Comparison of ENCODE assay signal across 18 cellular contexts in genomic region chr6:169714178-169714577, GRCh38. TPM values are rescaled to one million over a fixed set of nuclear protein-coding genes. Genes with fewer than 3 reads are reported as not detected.
A peak's percentile ranks its signal among the peaks of the same experiment; 100 is the strongest.
DNase-seq lines count a peak whose midpoint lies in the region; ATAC-seq and TF ChIP-seq lines count a peak whose summit lies in the region.
"Had no signal": no experiment of that assay in that cellular context is flagged by ENCODE, and none has a peak within 500 bp of the region (broad histone marks: within the 10 kb centered on the region; RNA-seq: fewer than 3 reads in every experiment).

No MANE protein-coding gene starts in this region.

- H3K9me3 ChIP-seq in gastrocnemius medialis: no peaks in the 10 kb centered on the region
- H3K9me3 ChIP-seq in CD8-positive, alpha-beta memory T cell (ENCODE audit: low read length): no peaks in the 10 kb centered on the region

- intact Hi-C loops in gastrocnemius medialis (cut with DNase I; ENCODE audit: low total_unique reads): no loop called here

- H3K4me1 Mint-ChIP-seq in CD8-positive, alpha-beta memory T cell: peaks cover 8 to 23% (median 12%) of the 10 kb centered on the region in 3 donors

- ATAC-seq in activated naive CD4-positive, alpha-beta T cell treated with anti-CD3 and anti-CD28 coated beads, Interleukin-2, amount 50 U/mL, for 72 hours: peak; percentile 84 to 87
- no peak for ATAC-seq in gastrocnemius medialis
- ATAC-seq: HCT116, Right ventricle myocardium inferior had no signal

- no peak overlapping the region for H3K27ac ChIP-seq in gastrocnemius medialis
- no peak overlapping the region for H3K27ac ChIP-seq in CD8-positive, alpha-beta memory T cell (ENCODE audit: low read depth, low read length)

- in situ Hi-C loops in gastrocnemius medialis (cut with MboI; ENCODE audit: low sequenced_read_pairs in 4 of 4): no loop called here

- H3K36me3 Mint-ChIP-seq in activated naive CD4-positive, alpha-beta T cell treated with anti-CD3 and anti-CD28 coated beads, Interleukin-2, amount 50 U/mL, for 72 hours: peaks cover 11 to 28% of the 10 kb centered on the region in 2 donors
- H3K36me3 Mint-ChIP-seq in CD8-positive, alpha-beta memory T cell: peaks cover 5 to 73% (median 9%) of the 10 kb centered on the region in 3 donors

- no peak overlapping the region for H3K27ac Mint-ChIP-seq in activated naive CD4-positive, alpha-beta T cell treated with anti-CD3 and anti-CD28 coated beads, Interleukin-2, amount 50 U/mL, for 72 hours
- no peak overlapping the region for H3K27ac Mint-ChIP-seq in CD8-positive, alpha-beta memory T cell

- H3K4me3 Mint-ChIP-seq in CD8-positive, alpha-beta memory T cell: no peak overlapping the region

- CTCF ChIA-PET in CD8-positive, alpha-beta memory T cell (lab: Charles Lee): interaction anchor here (1.2 kb wide), 1 partner anchor 12 kb away, joined by 3 read pairs; the partner anchor contains the start of genes C6orf120 and WDR27

- peaks cover 0 to 1% of the 10 kb centered on the region in 2 donors for H3K4me1 ChIP-seq in gastrocnemius medialis
- H3K4me1 ChIP-seq in CD8-positive, alpha-beta memory T cell (ENCODE audit: insufficient read depth, low read length): peaks cover 3% of the 10 kb centered on the region

- no peaks in the 10 kb centered on the region for H3K27me3 Mint-ChIP-seq in CD8-positive, alpha-beta memory T cell

- no peak for TF ChIP-seq POLR2A in gastrocnemius medialis (IDR thresholded peaks at IDR 0.05)

- H3K27me3 ChIP-seq in gastrocnemius medialis: no peaks in the 10 kb centered on the region
- H3K27me3 ChIP-seq in CD8-positive, alpha-beta memory T cell (ENCODE audit: insufficient read depth, low read length, poor library complexity, severe bottlenecking): no peaks in the 10 kb centered on the region

- DNase-seq in activated naive CD4-positive, alpha-beta T cell treated with anti-CD3 and anti-CD28 coated beads, Interleukin-2, amount 50 U/mL, for 72 hours (ENCODE audit: low spot score in 2 of 2): no peak
- no peak for DNase-seq in activated naive CD4-positive, alpha-beta T cell treated with anti-CD3 and anti-CD28 coated beads, Interleukin-2, amount 50 U/mL, for 16 hours
- DNase-seq in MV-4-11 (lab: John Stamatoyannopoulos, UW) (peak; percentile 30), amniotic epithelial cell (ENCODE audit: low read depth) (peak; percentile 46), gastrocnemius medialis (no peak)
- no peak for DNase-seq in central memory CD4-positive, alpha-beta T cell
- DNase-seq in CD8-positive, alpha-beta memory T cell: no peak
- DNase-seq: ACHN, C1 segment of cervical spinal cord, DMS79, GOT3, NCI-H1417 treated with DMSO at 0.1 percent for 48 hours, NCI-H187 treated with DMSO at 0.1 percent for 48 hours, NCI-H2227 treated with DMSO at 0.1 percent for 48 hours, NCI-H510A treated with DMSO at 0.1 percent for 48 hours, NCI-H774 had no signal

- no peak for TF ChIP-seq CTCF in gastrocnemius medialis (IDR thresholded peaks at IDR 0.05 in 4 of 5, conservative IDR thresholded peaks at IDR 0.05 in 1 of 5)

- peaks cover 0 to 71% of the 10 kb centered on the region in 2 donors for H3K36me3 ChIP-seq in gastrocnemius medialis
- peaks cover 32% of the 10 kb centered on the region for H3K36me3 ChIP-seq in CD8-positive, alpha-beta memory T cell (ENCODE audit: insufficient read depth, low read length)

- POLR2A ChIA-PET in CD8-positive, alpha-beta memory T cell (lab: Charles Lee): no interaction called here

- no peaks in the 10 kb centered on the region for H3K9me3 Mint-ChIP-seq in activated naive CD4-positive, alpha-beta T cell treated with anti-CD3 and anti-CD28 coated beads, Interleukin-2, amount 50 U/mL, for 72 hours
- no peaks in the 10 kb centered on the region for H3K9me3 Mint-ChIP-seq in CD8-positive, alpha-beta memory T cell

- no peak overlapping the region for H3K4me3 ChIP-seq in gastrocnemius medialis
- no peak overlapping the region for H3K4me3 ChIP-seq in CD8-positive, alpha-beta memory T cell (ENCODE audit: low read length)

RNA-seq across cellular contexts. Expression of gene PHF10, which starts 10.1 kb away (rescaled TPM):
- 10 to 100 TPM; 79.9 to 90.3 TPM for total RNA-seq in activated naive CD4-positive, alpha-beta T cell treated with anti-CD3 and anti-CD28 coated beads, Interleukin-2, amount 50 U/mL, for 72 hours
- 10 to 100 TPM; 40.1 to 58.1 (median 49.0) TPM for total RNA-seq in gastrocnemius medialis
- 10 to 100 TPM; 69.6 to 71.5 TPM for total RNA-seq in CD8-positive, alpha-beta memory T cell
- 17.6 TPM for polyA plus RNA-seq in CD8-positive, alpha-beta memory T cell

RNA-seq across cellular contexts. Expression of gene C6orf120, which starts 12.3 kb away (rescaled TPM):
- 10 to 100 TPM in 1 of 2 donors, 1 to 10 TPM in 1; 8.9 to 13.9 TPM for total RNA-seq in activated naive CD4-positive, alpha-beta T cell treated with anti-CD3 and anti-CD28 coated beads, Interleukin-2, amount 50 U/mL, for 72 hours
- 10 to 100 TPM; 23.8 to 41.4 (median 29.4) TPM for total RNA-seq in gastrocnemius medialis
- 10 to 100 TPM; 23.6 to 25.5 TPM for total RNA-seq in CD8-positive, alpha-beta memory T cell
- polyA plus RNA-seq in CD8-positive, alpha-beta memory T cell: 8.9 TPM

RNA-seq across cellular contexts. Expression of gene WDR27, which starts 12.3 kb away (rescaled TPM):
- total RNA-seq in activated naive CD4-positive, alpha-beta T cell treated with anti-CD3 and anti-CD28 coated beads, Interleukin-2, amount 50 U/mL, for 72 hours: 10 to 100 TPM; 28.9 to 48.1 TPM
- 10 to 100 TPM in 1 of 4 donors, 1 to 10 TPM in 3; 2.8 to 31.6 (median 4.0) TPM for total RNA-seq in gastrocnemius medialis
- total RNA-seq in CD8-positive, alpha-beta memory T cell: 10 to 100 TPM; 24.5 to 29.4 TPM
- polyA plus RNA-seq in CD8-positive, alpha-beta memory T cell: 7.4 TPM

RNA-seq across cellular contexts. Expression of gene DYNLT2, which starts 37.2 kb away (rescaled TPM):
- 1 to 10 TPM; 2.3 to 2.6 TPM for total RNA-seq in activated naive CD4-positive, alpha-beta T cell treated with anti-CD3 and anti-CD28 coated beads, Interleukin-2, amount 50 U/mL, for 72 hours
- 1 to 10 TPM in 1 of 4 donors, under 1 TPM in 3; 0.23 to 1.1 (median 0.46) TPM for total RNA-seq in gastrocnemius medialis
- 1 to 10 TPM; 1.4 to 1.9 TPM for total RNA-seq in CD8-positive, alpha-beta memory T cell
- 0.67 TPM for polyA plus RNA-seq in CD8-positive, alpha-beta memory T cell

RNA-seq across cellular contexts. Expression of gene ERMARD, which starts 37.2 kb away (rescaled TPM):
- total RNA-seq in activated naive CD4-positive, alpha-beta T cell treated with anti-CD3 and anti-CD28 coated beads, Interleukin-2, amount 50 U/mL, for 72 hours: 10 to 100 TPM; 15.2 to 35.5 TPM
- total RNA-seq in gastrocnemius medialis: 10 to 100 TPM in 2 of 4 donors, 1 to 10 TPM in 2; 9.0 to 18.9 (median 11.2) TPM
- total RNA-seq in CD8-positive, alpha-beta memory T cell: 10 to 100 TPM; 26.2 to 27.9 TPM
- 12.1 TPM for polyA plus RNA-seq in CD8-positive, alpha-beta memory T cell

Comparison
In these comparisons a context has a peak if more than half of its experiments do, and no peak if none do; other contexts are left out.
1. ATAC-seq: peak in activated naive CD4-positive, alpha-beta T cell treated with anti-CD3 and anti-CD28 coated beads, Interleukin-2, amount 50 U/mL, for 72 hours (2 of 2); none in gastrocnemius medialis (0 of 2).
2. DNase-seq: peak in MV-4-11 (single experiment) and amniotic epithelial cell (single experiment); none in activated naive CD4-positive, alpha-beta T cell treated with anti-CD3 and anti-CD28 coated beads, Interleukin-2, amount 50 U/mL, for 72 hours (0 of 2), activated naive CD4-positive, alpha-beta T cell treated with anti-CD3 and anti-CD28 coated beads, Interleukin-2, amount 50 U/mL, for 16 hours (single experiment), gastrocnemius medialis (0 of 2), central memory CD4-positive, alpha-beta T cell (single experiment) and CD8-positive, alpha-beta memory T cell (0 of 5).